In genomic region chr3:185935465-185936263, GRCh38 we compare ENCODE assay signal across 9 cellular contexts. TPM values are rescaled to one million over a fixed set of nuclear protein-coding genes. Genes with fewer than 3 reads are reported as not detected.
DNase-seq lines count a peak whose midpoint lies in the region; ATAC-seq, FAIRE-seq and TF ChIP-seq lines count a peak whose summit lies in the region.
"Had no signal": no experiment of that assay in that cellular context is flagged by ENCODE, and none has a peak within 500 bp of the region (broad histone marks: within the 10 kb centered on the region; RNA-seq: fewer than 3 reads in every experiment).

No MANE protein-coding gene starts in this region.

- DNase-seq in heart left ventricle (no peak), Right ventricle myocardium superior (no peak), HepG2 (ENCODE audit: low spot score) (no peak), upper lobe of left lung (no peak), NCI-H2196 (lab: John Stamatoyannopoulos, UW; ENCODE audit: unreplicated experiment) (no peak)
- DNase-seq in activated naive CD8-positive, alpha-beta T cell treated with anti-CD3 and anti-CD28 coated beads, Interleukin-2, amount 50 U/mL, for 24 hours: no peak
- no peak for DNase-seq in activated effector memory CD4-positive, alpha-beta T cell treated with anti-CD3 and anti-CD28 coated beads, Interleukin-2, amount 50 U/mL, for 16 hours

- H3K9me3 ChIP-seq in heart left ventricle: no peaks in the 10 kb centered on the region
- H3K9me3 ChIP-seq in HepG2 (ENCODE audit: low read length): no peaks in the 10 kb centered on the region
- H3K9me3 ChIP-seq in upper lobe of left lung: no peaks in the 10 kb centered on the region

- H4K20me1 ChIP-seq in HepG2 (ENCODE audit: insufficient read depth, low read length): peaks cover 63% of the 10 kb centered on the region

- FAIRE-seq in HepG2 (lab: Jason Lieb, UNC): no peak
- FAIRE-seq: endometrium had no signal

- H3K4me1 Mint-ChIP-seq in activated naive CD8-positive, alpha-beta T cell treated with anti-CD3 and anti-CD28 coated beads, Interleukin-2, amount 50 U/mL, for 24 hours: peaks cover 58% of the 10 kb centered on the region

- 4 to 7% (median 4%) methylated on average over 11 of the region's 11 CpGs for WGBS in heart left ventricle, 4 donors
- 2% methylated on average over 11 of the region's 11 CpGs for WGBS in HepG2 (ENCODE audit: low lambda C conversion rate)
- 2% methylated on average over 11 of the region's 11 CpGs for WGBS in upper lobe of left lung, 2 donors

- peaks cover 4% of the 10 kb centered on the region for H3K9me3 Mint-ChIP-seq in activated naive CD8-positive, alpha-beta T cell treated with anti-CD3 and anti-CD28 coated beads, Interleukin-2, amount 50 U/mL, for 24 hours

- TF ChIP-seq RAD21 in HepG2 (CRISPR knock-in tag; IDR thresholded peaks at IDR 0.05): no peak

- in situ Hi-C loops in HepG2 (cut with HindIII; ENCODE audit: extremely low pct_ligation_motif_present, low pct_unique_long_range_greater_than_20kb): no loop called here

- CTCF ChIA-PET in HepG2 (lab: Yijun Ruan, JAX; ENCODE audit: low intra/inter-chr PET ratio, low total read pairs): no interaction called here

- H3K36me3 Mint-ChIP-seq in activated naive CD8-positive, alpha-beta T cell treated with anti-CD3 and anti-CD28 coated beads, Interleukin-2, amount 50 U/mL, for 24 hours (ENCODE audit: low read depth): peaks cover 71% of the 10 kb centered on the region

- TF ChIP-seq POLR2A in heart left ventricle (IDR thresholded peaks at IDR 0.05) (no peak), HepG2 (IDR thresholded peaks at IDR 0.05; ENCODE audit: insufficient read depth in 1 of 2, low read depth in 2 of 2, low read length in 2 of 2) (no peak), upper lobe of left lung (IDR thresholded peaks at IDR 0.05) (no peak)

- peak overlapping the region; percentile 73 for H3K4me2 ChIP-seq in HepG2 (ENCODE audit: low read depth, low read length)

- H3K27ac Mint-ChIP-seq in activated naive CD8-positive, alpha-beta T cell treated with anti-CD3 and anti-CD28 coated beads, Interleukin-2, amount 50 U/mL, for 24 hours: peak overlapping the region; percentile 100

- ATAC-seq in heart left ventricle: no peak
- no peak for ATAC-seq in Right ventricle myocardium superior (ENCODE audit: poor library complexity)
- no peak for ATAC-seq in activated naive CD8-positive, alpha-beta T cell treated with anti-CD3 and anti-CD28 coated beads, Interleukin-2, amount 50 U/mL, for 24 hours
- no peak for ATAC-seq in HepG2
- no peak for ATAC-seq in upper lobe of left lung (ENCODE audit: low FRiP score in 2 of 2)
- no peak for ATAC-seq in GM21825 (IDR thresholded peaks at IDR 0.05; ENCODE audit: unreplicated experiment)

- H3K27ac ChIP-seq in heart left ventricle: peak overlapping the region in 7 of 12 donors; percentile 97 to 100 (median 100)
- peak overlapping the region; percentile 96 for H3K27ac ChIP-seq in HepG2 (ENCODE audit: extremely low read length, insufficient read depth, low read length)
- peak overlapping the region; percentile 49 to 100 (median 100) for H3K27ac ChIP-seq in upper lobe of left lung

- TF ChIP-seq CTCF in heart left ventricle (IDR thresholded peaks at IDR 0.05): no peak
- no peak for TF ChIP-seq CTCF in HepG2 (CRISPR knock-in tag; IDR thresholded peaks at IDR 0.05)
- no peak for TF ChIP-seq CTCF in upper lobe of left lung (IDR thresholded peaks at IDR 0.05)

- peaks cover 5% of the 10 kb centered on the region for H3K27me3 Mint-ChIP-seq in activated naive CD8-positive, alpha-beta T cell treated with anti-CD3 and anti-CD28 coated beads, Interleukin-2, amount 50 U/mL, for 24 hours

- H2AFZ ChIP-seq in HepG2 (ENCODE audit: low read length): no peak overlapping the region

- no peaks in the 10 kb centered on the region for H3K27me3 ChIP-seq in heart left ventricle
- H3K27me3 ChIP-seq in HepG2 (ENCODE audit: control insufficient read depth in 1 of 2, insufficient read depth in 2 of 2, low read length in 2 of 2): no peaks in the 10 kb centered on the region; a peak in 1 of 5 replicates
- no peaks in the 10 kb centered on the region for H3K27me3 ChIP-seq in upper lobe of left lung

- H3K4me3 Mint-ChIP-seq in activated naive CD8-positive, alpha-beta T cell treated with anti-CD3 and anti-CD28 coated beads, Interleukin-2, amount 50 U/mL, for 24 hours: peak overlapping the region; percentile 100

- H3K9ac ChIP-seq in HepG2 (ENCODE audit: insufficient read depth, low read depth, low read length): peak overlapping the region; percentile 99

- TF ChIP-seq EP300 in HepG2 (IDR thresholded peaks at IDR 0.05; ENCODE audit: low read depth in 2 of 2, low read length in 2 of 2) (no peak), HepG2 (CRISPR knock-in tag; IDR thresholded peaks at IDR 0.05; ENCODE audit: borderline replicate concordance) (no peak), upper lobe of left lung (IDR thresholded peaks at IDR 0.05) (no peak)

- H3K36me3 ChIP-seq in heart left ventricle (peaks cover 0 to 8% (median 0%) of the 10 kb centered on the region in 9 donors), HepG2 (replicated peaks in 1 of 2; ENCODE audit: control insufficient read depth in 1 of 2, insufficient read depth in 2 of 2, low read length in 2 of 2) (peaks cover 1 to 5% of the 10 kb centered on the region in 2 experiments; a peak in 1 of 5 replicates), upper lobe of left lung (peaks cover 0 to 4% (median 1%) of the 10 kb centered on the region in 4 donors)

- intact Hi-C loops in heart left ventricle (cut with DNase I): loop anchor here in 4 of 10 donors (5.0 to 10.0 kb wide), 6 partner anchors 108 to 849 kb away; partner anchors contain the start of genes EIF4A2 (in 2 of the 4), ETV5 (in 2 of the 4) and IGF2BP2 (in 1 of the 4)
- intact Hi-C loops in Right ventricle myocardium superior (cut with DNase I): no loop called here
- intact Hi-C loops in HepG2 (cut with micrococcal nuclease; ENCODE audit: unreplicated experiment): loop anchor here (1.0 kb wide), 1 partner anchor 113 kb away; no protein-coding TSS in a partner anchor

- no TSS peak for BruUV-seq in HepG2 (replicated peaks; lab: Mats Ljungman, UMichigan)

- H3K79me2 ChIP-seq in HepG2 (ENCODE audit: insufficient read depth, low read length): peaks cover 72% of the 10 kb centered on the region

- H3K4me1 ChIP-seq in heart left ventricle (peaks cover 5 to 58% (median 47%) of the 10 kb centered on the region in 12 donors), HepG2 (ENCODE audit: insufficient read depth, low read length) (peaks cover 38% of the 10 kb centered on the region), upper lobe of left lung (peaks cover 45 to 47% (median 46%) of the 10 kb centered on the region in 4 donors)

- H3K4me3 ChIP-seq in heart left ventricle (peak overlapping the region; percentile 68 to 100 (median 96)), HepG2 (replicated peaks in 1 of 3; ENCODE audit: insufficient read depth in 1 of 3, low read depth in 2 of 3, low read length in 3 of 3) (peak overlapping the region; percentile 85 to 97 (median 95)), upper lobe of left lung (peak overlapping the region; percentile 52 to 98 (median 72))

- POLR2A ChIA-PET in HepG2 (lab: Yijun Ruan, JAX): interaction anchor here (0.7 to 3.4 kb wide), 2 partner anchors 8 to 17 kb away, joined by 4 to 37 read pairs; no protein-coding TSS in a partner anchor

TF ChIP-seq in HepG2, 621 proteins besides CTCF, POLR2A, EP300 and RAD21 (continues in another document):
- TF ChIP-seq SOX5 (CRISPR knock-in tag; IDR thresholded peaks at IDR 0.05; ENCODE audit: borderline replicate concordance) (no peak), PAF1 (CRISPR knock-in tag; IDR thresholded peaks at IDR 0.05) (0 out of 2 replicates have a peak, but pooled peaks have one; percentile 42), REXO4 (CRISPR knock-in tag; IDR thresholded peaks at IDR 0.05; ENCODE audit: borderline replicate concordance) (no peak), SAP130 (CRISPR knock-in tag; IDR thresholded peaks at IDR 0.05; ENCODE audit: low read depth) (peak; percentile 15; the same call in 1 of the 2 replicates), ZMAT3 (CRISPR knock-in tag; conservative IDR thresholded peaks at IDR 0.05) (no peak), ZNF772 (CRISPR knock-in tag; IDR thresholded peaks at IDR 0.05) (no peak)
- TF ChIP-seq, protein P1, sequence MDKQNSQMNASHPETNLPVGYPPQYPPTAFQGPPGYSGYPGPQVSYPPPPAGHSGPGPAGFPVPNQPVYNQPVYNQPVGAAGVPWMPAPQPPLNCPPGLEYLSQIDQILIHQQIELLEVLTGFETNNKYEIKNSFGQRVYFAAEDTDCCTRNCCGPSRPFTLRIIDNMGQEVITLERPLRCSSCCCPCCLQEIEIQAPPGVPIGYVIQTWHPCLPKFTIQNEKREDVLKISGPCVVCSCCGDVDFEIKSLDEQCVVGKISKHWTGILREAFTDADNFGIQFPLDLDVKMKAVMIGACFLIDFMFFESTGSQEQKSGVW (CRISPR knock-in tag; IDR thresholded peaks at IDR 0.05; ENCODE audit: borderline replicate concordance): no peak

RNA-seq across cellular contexts. Expression of gene TRA2B, which starts 2.1 kb away (rescaled TPM):
- total RNA-seq in heart left ventricle: 10 to 100 TPM; 40.4 to 66.0 (median 46.1) TPM
- polyA plus RNA-seq in heart left ventricle: 10 to 100 TPM; 28.5 to 58.1 TPM
- total RNA-seq in Right ventricle myocardium superior: 41.4 TPM
- total RNA-seq in HepG2 (2016; rRNA removed; fragmentation: Illumina TruSeq; extraction: Trizol): 241 and 259 TPM in 2 replicates
- total RNA-seq in HepG2 (2016; cell fraction: cytosol; rRNA removed; fragmentation: Illumina TruSeq; extraction: Trizol; ENCODE audit: low read depth): 38.2 and 46.4 TPM in 2 replicates
- 252 and 280 TPM in 2 replicates for total RNA-seq in HepG2 (2016; cell fraction: insoluble cytoplasmic fraction; rRNA removed; fragmentation: Illumina TruSeq; extraction: Trizol)
- total RNA-seq in HepG2 (2016; cell fraction: membrane; rRNA removed; fragmentation: Illumina TruSeq; extraction: Trizol): 76.5 and 81.0 TPM in 2 replicates
- total RNA-seq in HepG2 (2016; cell fraction: nucleus; rRNA removed; fragmentation: Illumina TruSeq; extraction: Trizol): 391 and 395 TPM in 2 replicates
- polyA plus RNA-seq in HepG2 (2011; rRNA removed): 83.9 and 105 TPM in 2 replicates
- 65.0 and 65.1 TPM in 2 replicates for polyA plus RNA-seq in HepG2 (2011; cell fraction: cytosol; rRNA removed)
- polyA plus RNA-seq in HepG2 (2011; cell fraction: nucleus; rRNA removed): 235 and 261 TPM in 2 replicates
- 62.0 and 93.0 TPM in 2 replicates for polyA plus RNA-seq in HepG2 (2012)
- 42.7 and 46.3 TPM in 2 replicates for polyA plus RNA-seq in HepG2 (2016; cell fraction: cytosol; fragmentation: Illumina TruSeq; extraction: Trizol; ENCODE audit: low read depth)
- 362 and 401 TPM in 2 replicates for polyA plus RNA-seq in HepG2 (2016; cell fraction: insoluble cytoplasmic fraction; fragmentation: Illumina TruSeq; extraction: Trizol; ENCODE audit: low read depth)
- polyA plus RNA-seq in HepG2 (2016; cell fraction: membrane; fragmentation: Illumina TruSeq; extraction: Trizol; ENCODE audit: low read depth): 75.5 and 84.5 TPM in 2 replicates
- polyA plus RNA-seq in HepG2 (2016; cell fraction: nucleus; fragmentation: Illumina TruSeq; extraction: Trizol; ENCODE audit: insufficient read depth, low read depth): 261 and 267 TPM in 2 replicates
- 162 and 478 TPM in 2 replicates for polyA minus RNA-seq in HepG2 (2011; rRNA and poly(A)+ RNA removed; ENCODE audit: low replicate concordance)
- polyA minus RNA-seq in HepG2 (2011; cell fraction: cytosol; rRNA and poly(A)+ RNA removed): 95.7 and 153 TPM in 2 replicates
- 674 and 713 TPM in 2 replicates for polyA minus RNA-seq in HepG2 (2011; cell fraction: nucleus; rRNA and poly(A)+ RNA removed)
- total RNA-seq in upper lobe of left lung: 100 to 1,000 TPM in 4 of 6 donors, 10 to 100 TPM in 2; 90.9 to 336 (median 124) TPM
